In the genomic region with DNA sequence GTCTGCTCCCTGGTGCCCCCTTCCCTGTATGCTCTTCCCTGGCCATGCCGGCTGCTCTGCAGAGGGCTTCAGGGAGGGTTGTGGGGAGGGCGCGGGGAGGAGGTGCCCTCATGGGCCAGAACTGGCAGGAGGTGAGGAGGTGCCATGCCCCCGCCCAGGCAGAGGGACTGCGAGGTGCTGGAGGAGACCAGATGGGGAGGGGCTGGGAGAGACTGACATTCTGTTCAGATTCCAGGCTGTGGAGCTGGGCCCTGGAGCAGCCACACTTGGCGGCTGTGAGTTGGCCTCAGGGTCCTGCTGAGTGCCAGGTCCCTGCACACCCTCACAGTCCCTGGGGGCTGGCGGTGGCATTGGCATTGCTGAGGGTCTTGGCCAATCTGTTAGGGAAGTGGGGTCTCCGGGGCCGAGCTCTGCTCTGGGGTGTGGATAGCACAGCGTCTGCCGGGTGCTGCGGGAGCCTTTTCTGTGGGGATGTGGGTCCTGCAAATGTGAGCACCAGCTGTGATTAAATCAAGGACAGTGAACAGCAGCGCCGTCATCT, we compare ENCODE assay signal across 21 cellular contexts.
"Had no signal": no experiment of that assay in that cellular context is flagged by ENCODE, and none has a peak within 500 bp of the region (broad histone marks: within the 10 kb centered on the region; RNA-seq: fewer than 3 reads in every experiment).

No MANE protein-coding gene starts in this region.

- FAIRE-seq: astrocyte, endothelial cell of umbilical vein, TTC549 had no signal

- H3K27me3 Mint-ChIP-seq: activated CD4-positive, alpha-beta T cell treated with anti-CD3 and anti-CD28 coated beads for 36 hours; activated naive CD4-positive, alpha-beta T cell treated with anti-CD3 and anti-CD28 coated beads, Interleukin-2, amount 50 U/mL, for 24 hours had no signal

- H3K27ac Mint-ChIP-seq: activated CD4-positive, alpha-beta T cell treated with anti-CD3 and anti-CD28 coated beads for 36 hours; activated naive CD4-positive, alpha-beta T cell treated with anti-CD3 and anti-CD28 coated beads, Interleukin-2, amount 50 U/mL, for 24 hours; mesothelial cell of epicardium; stimulated activated effector memory CD8-positive, alpha-beta T cell treated with anti-CD3 and anti-CD28 coated beads, Interleukin-12 subunit alpha, Interleukin-12 subunit beta, amount 100 ng/mL, for 72 hours; T-helper 2 cell treated with Interferon-gamma antibody and Interleukin-4, amounts not matched to agents 5 μg/mL and 100 μg/mL, for 36 hours had no signal

- DNase-seq: activated CD4-positive, alpha-beta T cell treated with anti-CD3 and anti-CD28 coated beads for 36 hours; activated CD4-positive, alpha-beta T cell treated with anti-CD3 and anti-CD28 coated beads, Interleukin-2, amount 50 U/mL, for 48 hours; activated gamma-delta T cell; cerebellar nuclear complex; effector memory CD4-positive, alpha-beta T cell; esophagus squamous epithelium; stimulated activated CD4-positive, alpha-beta T cell treated with anti-CD3 and anti-CD28 coated beads, Interleukin-4, amount 100 ng/mL, for 24 hours; thyroid gland had no signal

- H3K36me3 Mint-ChIP-seq: stimulated activated effector memory CD8-positive, alpha-beta T cell treated with anti-CD3 and anti-CD28 coated beads, Interleukin-12 subunit alpha, Interleukin-12 subunit beta, amount 100 ng/mL, for 72 hours had no signal

- H3K27ac ChIP-seq: breast epithelium, esophagus squamous epithelium, ovary, psoas muscle, thyroid gland had no signal

- H3K4me1 ChIP-seq: breast epithelium had no signal

- H3K4me3 Mint-ChIP-seq: activated CD4-positive, alpha-beta T cell treated with anti-CD3 and anti-CD28 coated beads for 36 hours; activated naive CD4-positive, alpha-beta T cell treated with anti-CD3 and anti-CD28 coated beads, Interleukin-2, amount 50 U/mL, for 24 hours; mesothelial cell of epicardium; neural crest cell; stimulated activated effector memory CD8-positive, alpha-beta T cell treated with anti-CD3 and anti-CD28 coated beads, Interleukin-12 subunit alpha, Interleukin-12 subunit beta, amount 100 ng/mL, for 72 hours; T-helper 2 cell treated with Interferon-gamma antibody and Interleukin-4, amounts not matched to agents 5 μg/mL and 100 μg/mL, for 36 hours had no signal

- H3K9me3 ChIP-seq: breast epithelium, esophagus squamous epithelium, ovary, psoas muscle, thyroid gland had no signal

- ATAC-seq: activated CD4-positive, alpha-beta T cell treated with anti-CD3 and anti-CD28 coated beads for 36 hours; right cardiac atrium had no signal

- H3K9me3 Mint-ChIP-seq: activated naive CD4-positive, alpha-beta T cell treated with anti-CD3 and anti-CD28 coated beads, Interleukin-2, amount 50 U/mL, for 24 hours; stimulated activated effector memory CD8-positive, alpha-beta T cell treated with anti-CD3 and anti-CD28 coated beads, Interleukin-12 subunit alpha, Interleukin-12 subunit beta, amount 100 ng/mL, for 72 hours; T-helper 2 cell treated with Interferon-gamma antibody and Interleukin-4, amounts not matched to agents 5 μg/mL and 100 μg/mL, for 36 hours had no signal

- H3K36me3 ChIP-seq: breast epithelium, esophagus squamous epithelium, ovary, thyroid gland had no signal

- H3K4me3 ChIP-seq: breast epithelium, esophagus squamous epithelium, ovary, psoas muscle, smooth muscle cell, thyroid gland had no signal

- H3K27me3 ChIP-seq: breast epithelium, esophagus squamous epithelium, ovary, thyroid gland had no signal

- H3K4me2 ChIP-seq: smooth muscle cell had no signal
